Comparison of ENCODE assay signal across 1 cellular context in genomic region chr22:41311487-41311886, GRCh38.
TF ChIP-seq lines count a peak whose summit lies in the region.

No MANE protein-coding gene starts in this region.

TF ChIP-seq in H1, 55 proteins besides CTCF, POLR2A, EP300 and RAD21:
- TF ChIP-seq, protein P1, sequence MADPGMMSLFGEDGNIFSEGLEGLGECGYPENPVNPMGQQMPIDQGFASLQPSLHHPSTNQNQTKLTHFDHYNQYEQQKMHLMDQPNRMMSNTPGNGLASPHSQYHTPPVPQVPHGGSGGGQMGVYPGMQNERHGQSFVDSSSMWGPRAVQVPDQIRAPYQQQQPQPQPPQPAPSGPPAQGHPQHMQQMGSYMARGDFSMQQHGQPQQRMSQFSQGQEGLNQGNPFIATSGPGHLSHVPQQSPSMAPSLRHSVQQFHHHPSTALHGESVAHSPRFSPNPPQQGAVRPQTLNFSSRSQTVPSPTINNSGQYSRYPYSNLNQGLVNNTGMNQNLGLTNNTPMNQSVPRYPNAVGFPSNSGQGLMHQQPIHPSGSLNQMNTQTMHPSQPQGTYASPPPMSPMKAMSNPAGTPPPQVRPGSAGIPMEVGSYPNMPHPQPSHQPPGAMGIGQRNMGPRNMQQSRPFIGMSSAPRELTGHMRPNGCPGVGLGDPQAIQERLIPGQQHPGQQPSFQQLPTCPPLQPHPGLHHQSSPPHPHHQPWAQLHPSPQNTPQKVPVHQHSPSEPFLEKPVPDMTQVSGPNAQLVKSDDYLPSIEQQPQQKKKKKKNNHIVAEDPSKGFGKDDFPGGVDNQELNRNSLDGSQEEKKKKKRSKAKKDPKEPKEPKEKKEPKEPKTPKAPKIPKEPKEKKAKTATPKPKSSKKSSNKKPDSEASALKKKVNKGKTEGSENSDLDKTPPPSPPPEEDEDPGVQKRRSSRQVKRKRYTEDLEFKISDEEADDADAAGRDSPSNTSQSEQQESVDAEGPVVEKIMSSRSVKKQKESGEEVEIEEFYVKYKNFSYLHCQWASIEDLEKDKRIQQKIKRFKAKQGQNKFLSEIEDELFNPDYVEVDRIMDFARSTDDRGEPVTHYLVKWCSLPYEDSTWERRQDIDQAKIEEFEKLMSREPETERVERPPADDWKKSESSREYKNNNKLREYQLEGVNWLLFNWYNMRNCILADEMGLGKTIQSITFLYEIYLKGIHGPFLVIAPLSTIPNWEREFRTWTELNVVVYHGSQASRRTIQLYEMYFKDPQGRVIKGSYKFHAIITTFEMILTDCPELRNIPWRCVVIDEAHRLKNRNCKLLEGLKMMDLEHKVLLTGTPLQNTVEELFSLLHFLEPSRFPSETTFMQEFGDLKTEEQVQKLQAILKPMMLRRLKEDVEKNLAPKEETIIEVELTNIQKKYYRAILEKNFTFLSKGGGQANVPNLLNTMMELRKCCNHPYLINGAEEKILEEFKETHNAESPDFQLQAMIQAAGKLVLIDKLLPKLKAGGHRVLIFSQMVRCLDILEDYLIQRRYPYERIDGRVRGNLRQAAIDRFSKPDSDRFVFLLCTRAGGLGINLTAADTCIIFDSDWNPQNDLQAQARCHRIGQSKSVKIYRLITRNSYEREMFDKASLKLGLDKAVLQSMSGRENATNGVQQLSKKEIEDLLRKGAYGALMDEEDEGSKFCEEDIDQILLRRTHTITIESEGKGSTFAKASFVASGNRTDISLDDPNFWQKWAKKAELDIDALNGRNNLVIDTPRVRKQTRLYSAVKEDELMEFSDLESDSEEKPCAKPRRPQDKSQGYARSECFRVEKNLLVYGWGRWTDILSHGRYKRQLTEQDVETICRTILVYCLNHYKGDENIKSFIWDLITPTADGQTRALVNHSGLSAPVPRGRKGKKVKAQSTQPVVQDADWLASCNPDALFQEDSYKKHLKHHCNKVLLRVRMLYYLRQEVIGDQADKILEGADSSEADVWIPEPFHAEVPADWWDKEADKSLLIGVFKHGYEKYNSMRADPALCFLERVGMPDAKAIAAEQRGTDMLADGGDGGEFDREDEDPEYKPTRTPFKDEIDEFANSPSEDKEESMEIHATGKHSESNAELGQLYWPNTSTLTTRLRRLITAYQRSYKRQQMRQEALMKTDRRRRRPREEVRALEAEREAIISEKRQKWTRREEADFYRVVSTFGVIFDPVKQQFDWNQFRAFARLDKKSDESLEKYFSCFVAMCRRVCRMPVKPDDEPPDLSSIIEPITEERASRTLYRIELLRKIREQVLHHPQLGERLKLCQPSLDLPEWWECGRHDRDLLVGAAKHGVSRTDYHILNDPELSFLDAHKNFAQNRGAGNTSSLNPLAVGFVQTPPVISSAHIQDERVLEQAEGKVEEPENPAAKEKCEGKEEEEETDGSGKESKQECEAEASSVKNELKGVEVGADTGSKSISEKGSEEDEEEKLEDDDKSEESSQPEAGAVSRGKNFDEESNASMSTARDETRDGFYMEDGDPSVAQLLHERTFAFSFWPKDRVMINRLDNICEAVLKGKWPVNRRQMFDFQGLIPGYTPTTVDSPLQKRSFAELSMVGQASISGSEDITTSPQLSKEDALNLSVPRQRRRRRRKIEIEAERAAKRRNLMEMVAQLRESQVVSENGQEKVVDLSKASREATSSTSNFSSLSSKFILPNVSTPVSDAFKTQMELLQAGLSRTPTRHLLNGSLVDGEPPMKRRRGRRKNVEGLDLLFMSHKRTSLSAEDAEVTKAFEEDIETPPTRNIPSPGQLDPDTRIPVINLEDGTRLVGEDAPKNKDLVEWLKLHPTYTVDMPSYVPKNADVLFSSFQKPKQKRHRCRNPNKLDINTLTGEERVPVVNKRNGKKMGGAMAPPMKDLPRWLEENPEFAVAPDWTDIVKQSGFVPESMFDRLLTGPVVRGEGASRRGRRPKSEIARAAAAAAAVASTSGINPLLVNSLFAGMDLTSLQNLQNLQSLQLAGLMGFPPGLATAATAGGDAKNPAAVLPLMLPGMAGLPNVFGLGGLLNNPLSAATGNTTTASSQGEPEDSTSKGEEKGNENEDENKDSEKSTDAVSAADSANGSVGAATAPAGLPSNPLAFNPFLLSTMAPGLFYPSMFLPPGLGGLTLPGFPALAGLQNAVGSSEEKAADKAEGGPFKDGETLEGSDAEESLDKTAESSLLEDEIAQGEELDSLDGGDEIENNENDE (IDR thresholded peaks at IDR 0.05; ENCODE audit: insufficient replicate concordance, low read length) = no peak
- TF ChIP-seq SRF (IDR thresholded peaks at IDR 0.05; ENCODE audit: low read depth, low read length) (no peak), BRCA1 (IDR thresholded peaks at IDR 0.05; ENCODE audit: low read depth, low read length) (no peak), SIN3A (conservative IDR thresholded peaks at IDR 0.05 in 1 of 2, IDR thresholded peaks at IDR 0.05 in 1 of 2; ENCODE audit: low read depth in 1 of 2, low read length in 2 of 2) (no peak), RBBP5 (IDR thresholded peaks at IDR 0.05; ENCODE audit: borderline replicate concordance, low read depth, low read length) (no peak), CEBPB (IDR thresholded peaks at IDR 0.05; ENCODE audit: low read depth, low read length) (no peak), TAF1 (IDR thresholded peaks at IDR 0.05; ENCODE audit: low read depth, low read length) (no peak), SUZ12 (IDR thresholded peaks at IDR 0.05; ENCODE audit: low read length) (no peak), MAFK (IDR thresholded peaks at IDR 0.05; ENCODE audit: low read depth, low read length) (no peak), CTBP2 (IDR thresholded peaks at IDR 0.05; ENCODE audit: borderline replicate concordance, insufficient read depth, insufficient read length, low read length) (no peak), BCL11A (IDR thresholded peaks at IDR 0.05; ENCODE audit: low read depth in 2 of 2, low read length in 2 of 2) (no peak), NANOG (IDR thresholded peaks at IDR 0.05; ENCODE audit: insufficient read depth, low read depth, low read length, poor library complexity, severe bottlenecking) (no peak), CBX8 (IDR thresholded peaks at IDR 0.05; ENCODE audit: borderline replicate concordance, low read depth, low read length) (no peak), RFX5 (IDR thresholded peaks at IDR 0.05; ENCODE audit: borderline replicate concordance, low read depth, low read length) (no peak), EGR1 (IDR thresholded peaks at IDR 0.05; ENCODE audit: borderline replicate concordance, low read depth, low read length) (no peak), SIRT6 (IDR thresholded peaks at IDR 0.05; ENCODE audit: low read length) (no peak)
- TF ChIP-seq, protein P2, sequence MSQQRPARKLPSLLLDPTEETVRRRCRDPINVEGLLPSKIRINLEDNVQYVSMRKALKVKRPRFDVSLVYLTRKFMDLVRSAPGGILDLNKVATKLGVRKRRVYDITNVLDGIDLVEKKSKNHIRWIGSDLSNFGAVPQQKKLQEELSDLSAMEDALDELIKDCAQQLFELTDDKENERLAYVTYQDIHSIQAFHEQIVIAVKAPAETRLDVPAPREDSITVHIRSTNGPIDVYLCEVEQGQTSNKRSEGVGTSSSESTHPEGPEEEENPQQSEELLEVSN (IDR thresholded peaks at IDR 0.05) = no peak
